ENCODE assay signal across 20 cellular contexts in genomic region chr11:128316541-128317206, GRCh38.
DNase-seq lines count a peak whose midpoint lies in the region; ATAC-seq and FAIRE-seq lines count a peak whose summit lies in the region.
"Had no signal": no experiment of that assay in that cellular context is flagged by ENCODE, and none has a peak within 500 bp of the region (broad histone marks: within the 10 kb centered on the region; RNA-seq: fewer than 3 reads in every experiment).

No MANE protein-coding gene starts in this region.

- POLR2A ChIA-PET in activated CD8-positive, alpha-beta T cell treated with anti-CD3 and anti-CD28 coated beads, Interleukin-2, amount 10 ng/mL, durations not matched to agents 7 days and 5 days (lab: Charles Lee) = interaction anchor here (1.1 to 4.2 kb wide), 4 partner anchors 12 to 108 kb away, joined by 3 to 44 read pairs (median 16); no protein-coding TSS in a partner anchor

- no peak for DNase-seq in T-helper 1 cell
- DNase-seq in GM19239 (ENCODE audit: insufficient read length, low spot score) = no peak
- no peak for DNase-seq in activated CD8-positive, alpha-beta T cell treated with anti-CD3 and anti-CD28 coated beads, Interleukin-2, amount 10 ng/mL, durations not matched to agents 7 days and 5 days
- DNase-seq in iris pigment epithelial cell (ENCODE audit: low read depth) = peak; percentile 44
- DNase-seq in GDM1 (lab: John Stamatoyannopoulos, UW) = no peak
- no peak for DNase-seq in stimulated activated naive CD4-positive, alpha-beta T cell (lab: John Stamatoyannopoulos, UW)
- no peak for DNase-seq in NCI-H1436 (lab: John Stamatoyannopoulos, UW)
- DNase-seq: activated effector memory CD4-positive, alpha-beta T cell treated with Interleukin-2 at 50 U/mL for 16 hours; effector memory CD4-positive, alpha-beta T cell; GF-D8; left colon; MG63; NCI-H187; NK-92 treated with Interleukin-12 subunit alpha and Interleukin-12 subunit beta, amount 100 ng/mL, for 24 hours; stimulated activated CD4-positive, alpha-beta T cell treated with anti-CD3 and anti-CD28 coated beads, Interleukin-4, amount 100 ng/mL, for 1 hour; substantia nigra; SW 1271 had no signal

- CTCF ChIA-PET in activated CD8-positive, alpha-beta T cell treated with anti-CD3 and anti-CD28 coated beads, Interleukin-2, amount 10 ng/mL, durations not matched to agents 7 days and 5 days (lab: Charles Lee) = interaction anchor here (1.1 to 10.7 kb wide), 6 partner anchors 8 to 151 kb away, joined by 3 to 125 read pairs (median 18); no protein-coding TSS in a partner anchor

- no peak overlapping the region for H3K4me3 Mint-ChIP-seq in T-helper 1 cell treated with Interleukin-12 subunit alpha and Interleukin-12 subunit beta and Interleukin-4 antibody, amounts not matched to agents 30 μg/mL and 1 μg/mL, for 36 hours
- no peak overlapping the region for H3K4me3 Mint-ChIP-seq in activated CD8-positive, alpha-beta T cell treated with anti-CD3 and anti-CD28 coated beads, Interleukin-2, amount 10 ng/mL, durations not matched to agents 7 days and 5 days
- H3K4me3 Mint-ChIP-seq: B cell had no signal

- H3K27me3 Mint-ChIP-seq in T-helper 1 cell treated with Interleukin-12 subunit alpha and Interleukin-12 subunit beta and Interleukin-4 antibody, amounts not matched to agents 30 μg/mL and 1 μg/mL, for 36 hours (ENCODE audit: low read depth) = no peaks in the 10 kb centered on the region
- H3K27me3 Mint-ChIP-seq in activated CD8-positive, alpha-beta T cell treated with anti-CD3 and anti-CD28 coated beads, Interleukin-2, amount 10 ng/mL, durations not matched to agents 7 days and 5 days (ENCODE audit: low read depth) = no peaks in the 10 kb centered on the region
- H3K27me3 Mint-ChIP-seq: B cell had no signal

- ATAC-seq in activated CD8-positive, alpha-beta T cell treated with anti-CD3 and anti-CD28 coated beads, Interleukin-2, amount 10 ng/mL, durations not matched to agents 7 days and 5 days = no peak
- ATAC-seq: left colon had no signal

- peaks cover 59% of the 10 kb centered on the region for H3K36me3 Mint-ChIP-seq in T-helper 1 cell treated with Interleukin-12 subunit alpha and Interleukin-12 subunit beta and Interleukin-4 antibody, amounts not matched to agents 30 μg/mL and 1 μg/mL, for 36 hours (ENCODE audit: low read depth)
- peaks cover 64% of the 10 kb centered on the region for H3K36me3 Mint-ChIP-seq in activated CD8-positive, alpha-beta T cell treated with anti-CD3 and anti-CD28 coated beads, Interleukin-2, amount 10 ng/mL, durations not matched to agents 7 days and 5 days (ENCODE audit: low read depth)

- H3K4me1 Mint-ChIP-seq in T-helper 1 cell treated with Interleukin-12 subunit alpha and Interleukin-12 subunit beta and Interleukin-4 antibody, amounts not matched to agents 30 μg/mL and 1 μg/mL, for 36 hours (ENCODE audit: low read depth) = peaks cover 70% of the 10 kb centered on the region
- H3K4me1 Mint-ChIP-seq in activated CD8-positive, alpha-beta T cell treated with anti-CD3 and anti-CD28 coated beads, Interleukin-2, amount 10 ng/mL, durations not matched to agents 7 days and 5 days (ENCODE audit: low read depth) = peaks cover 75% of the 10 kb centered on the region

- peak; percentile 33 for FAIRE-seq in GM19239 (lab: Jason Lieb, UNC)

- peak overlapping the region; percentile 61 for H3K27ac Mint-ChIP-seq in T-helper 1 cell treated with Interleukin-12 subunit alpha and Interleukin-12 subunit beta and Interleukin-4 antibody, amounts not matched to agents 30 μg/mL and 1 μg/mL, for 36 hours
- H3K27ac Mint-ChIP-seq in activated CD8-positive, alpha-beta T cell treated with anti-CD3 and anti-CD28 coated beads, Interleukin-2, amount 10 ng/mL, durations not matched to agents 7 days and 5 days = peak overlapping the region; percentile 13
- H3K27ac Mint-ChIP-seq: B cell, progenitor cell of endocrine pancreas had no signal

- peaks cover 61% of the 10 kb centered on the region for H3K9me3 Mint-ChIP-seq in T-helper 1 cell treated with Interleukin-12 subunit alpha and Interleukin-12 subunit beta and Interleukin-4 antibody, amounts not matched to agents 30 μg/mL and 1 μg/mL, for 36 hours
- peaks cover 29% of the 10 kb centered on the region for H3K9me3 Mint-ChIP-seq in activated CD8-positive, alpha-beta T cell treated with anti-CD3 and anti-CD28 coated beads, Interleukin-2, amount 10 ng/mL, durations not matched to agents 7 days and 5 days (ENCODE audit: insufficient read depth)
